28 cellular contexts compared by ENCODE assay signal in genomic region chr4:77804471-77804870, GRCh38. TPM values are rescaled to one million over a fixed set of nuclear protein-coding genes. Genes with fewer than 3 reads are reported as not detected.
DNase-seq lines count a peak whose midpoint lies in the region; ATAC-seq, FAIRE-seq and TF ChIP-seq lines count a peak whose summit lies in the region.
"Had no signal": no experiment of that assay in that cellular context is flagged by ENCODE, and none has a peak within 500 bp of the region (broad histone marks: within the 10 kb centered on the region; RNA-seq: fewer than 3 reads in every experiment).

No MANE protein-coding gene starts in this region.

- ATAC-seq in CD4-positive, CD25-positive, alpha-beta regulatory T cell (ENCODE audit: low read depth in 2 of 2) = no peak
- ATAC-seq in GM18867 (IDR thresholded peaks at IDR 0.05; ENCODE audit: unreplicated experiment) = no peak
- ATAC-seq: HCT116; pancreas; right cardiac atrium; stimulated activated naive CD8-positive, alpha-beta T cell treated with anti-CD3 and anti-CD28 coated beads, Interleukin-15, amount 100 ng/mL, for 72 hours had no signal

- peak overlapping the region in 2 of 4 donors; percentile 48 to 54 for H3K4me3 Mint-ChIP-seq in CD4-positive, CD25-positive, alpha-beta regulatory T cell
- H3K4me3 Mint-ChIP-seq: activated naive CD4-positive, alpha-beta T cell treated with anti-CD3 and anti-CD28 coated beads, Interleukin-2, amount 10 ng/mL, durations not matched to agents 7 days and 5 days; mesothelial cell of epicardium; nephron progenitor cell had no signal

- peaks cover 53 to 94% (median 75%) of the 10 kb centered on the region in 4 donors for H3K4me1 Mint-ChIP-seq in CD4-positive, CD25-positive, alpha-beta regulatory T cell

- peak; percentile 68 for FAIRE-seq in G401.6 (lab: Jason Lieb, UNC)
- FAIRE-seq: endometrium, pancreas had no signal

- peaks cover 69% of the 10 kb centered on the region for H3K4me1 ChIP-seq in CD4-positive, CD25-positive, alpha-beta regulatory T cell (ENCODE audit: control insufficient read depth, insufficient read depth, low read length, poor library complexity, severe bottlenecking)

- H3K36me3 ChIP-seq in CD4-positive, CD25-positive, alpha-beta regulatory T cell (ENCODE audit: control insufficient read depth, insufficient read depth, low read length) = peaks cover 15% of the 10 kb centered on the region
- H3K36me3 ChIP-seq: brain microvascular endothelial cell, left ventricle myocardium inferior, pancreas, tibial nerve had no signal

- H3K27me3 ChIP-seq in CD4-positive, CD25-positive, alpha-beta regulatory T cell (ENCODE audit: control insufficient read depth, insufficient read depth, low read length) = no peaks in the 10 kb centered on the region
- H3K27me3 ChIP-seq: brain microvascular endothelial cell, pancreas, tibial nerve had no signal

- H3K36me3 Mint-ChIP-seq in CD4-positive, CD25-positive, alpha-beta regulatory T cell = peaks cover 7% of the 10 kb centered on the region
- H3K36me3 Mint-ChIP-seq: mesothelial cell of epicardium had no signal

- H3K27ac Mint-ChIP-seq in CD4-positive, CD25-positive, alpha-beta regulatory T cell = peak overlapping the region in 1 of 3 donors; percentile 38
- H3K27ac Mint-ChIP-seq: activated naive CD4-positive, alpha-beta T cell treated with anti-CD3 and anti-CD28 coated beads, Interleukin-2, amount 10 ng/mL, durations not matched to agents 7 days and 5 days; mesothelial cell of epicardium; nephron progenitor cell had no signal

- peak overlapping the region; percentile 37 for H3K27ac ChIP-seq in CD4-positive, CD25-positive, alpha-beta regulatory T cell (ENCODE audit: insufficient read depth, low read length, poor library complexity, severe bottlenecking)
- H3K27ac ChIP-seq: brain microvascular endothelial cell, C4-2B, left ventricle myocardium inferior, pancreas, tibial nerve had no signal

- peak overlapping the region; percentile 49 for H3K4me3 ChIP-seq in CD4-positive, CD25-positive, alpha-beta regulatory T cell (ENCODE audit: low read depth, low read length)
- H3K4me3 ChIP-seq in fibroblast of pulmonary artery (replicated peaks; ENCODE audit: low read depth, low read length) = no peak overlapping the region
- H3K4me3 ChIP-seq: left ventricle myocardium inferior, pancreas, tibial nerve had no signal

- no peaks in the 10 kb centered on the region for H3K9me3 ChIP-seq in CD4-positive, CD25-positive, alpha-beta regulatory T cell (ENCODE audit: control insufficient read depth in 2 of 2, low read length in 2 of 2)
- H3K9me3 ChIP-seq: left ventricle myocardium inferior, pancreas, tibial nerve had no signal

- no peaks in the 10 kb centered on the region for H3K27me3 Mint-ChIP-seq in CD4-positive, CD25-positive, alpha-beta regulatory T cell
- H3K27me3 Mint-ChIP-seq: activated naive CD4-positive, alpha-beta T cell treated with anti-CD3 and anti-CD28 coated beads, Interleukin-2, amount 10 ng/mL, durations not matched to agents 7 days and 5 days; stimulated activated naive CD8-positive, alpha-beta T cell treated with anti-CD3 and anti-CD28 coated beads, Interleukin-15, amount 100 ng/mL, for 72 hours had no signal

- no peak for TF ChIP-seq CTCF in fibroblast of pulmonary artery (IDR thresholded peaks at IDR 0.05; ENCODE audit: low read length, missing control alignments)

- no peak for DNase-seq in CD4-positive, CD25-positive, alpha-beta regulatory T cell
- peak; percentile 16 for DNase-seq in astrocyte of the hippocampus (ENCODE audit: low read depth, low spot score)
- DNase-seq in fibroblast of pulmonary artery (ENCODE audit: low read depth) = peak; percentile 13
- DNase-seq in NOMO-1 (lab: John Stamatoyannopoulos, UW; ENCODE audit: unreplicated experiment in 2 of 2) = no peak
- no peak for DNase-seq in SHP77 (lab: John Stamatoyannopoulos, UW)
- DNase-seq in activated naive CD4-positive, alpha-beta T cell (lab: John Stamatoyannopoulos, UW) = no peak
- DNase-seq: activated CD4-positive, alpha-beta T cell treated with anti-CD3 and anti-CD28 coated beads for 1 hour; activated naive CD4-positive, alpha-beta T cell treated with anti-CD3 and anti-CD28 coated beads, Interleukin-2, amount 10 ng/mL, durations not matched to agents 7 days and 5 days; brain microvascular endothelial cell; cortex of kidney; foreskin melanocyte; hippocampal formation; Kasumi-1; left ventricle myocardium inferior; NCI-H1048; NCI-H1694 treated with DMSO at 0.1 percent for 48 hours; NCI-H524 treated with DMSO at 0.1 percent for 48 hours; nephron progenitor cell; pancreas; right cardiac atrium; stimulated activated naive CD8-positive, alpha-beta T cell treated with anti-CD3 and anti-CD28 coated beads, Interleukin-15, amount 100 ng/mL, for 72 hours had no signal

- no peaks in the 10 kb centered on the region for H3K9me3 Mint-ChIP-seq in CD4-positive, CD25-positive, alpha-beta regulatory T cell
- H3K9me3 Mint-ChIP-seq: activated naive CD4-positive, alpha-beta T cell treated with anti-CD3 and anti-CD28 coated beads, Interleukin-2, amount 10 ng/mL, durations not matched to agents 7 days and 5 days; mesothelial cell of epicardium; nephron progenitor cell; stimulated activated naive CD8-positive, alpha-beta T cell treated with anti-CD3 and anti-CD28 coated beads, Interleukin-15, amount 100 ng/mL, for 72 hours had no signal

RNA-seq across cellular contexts. Expression of gene CNOT6L, which starts 14.7 kb away (rescaled TPM):
- total RNA-seq in CD4-positive, CD25-positive, alpha-beta regulatory T cell = 237 TPM
- 10 to 100 TPM; 44.1 to 55.5 (median 51.2) TPM for polyA plus RNA-seq in CD4-positive, CD25-positive, alpha-beta regulatory T cell

RNA-seq across cellular contexts. Expression of gene MRPL1, which starts 58.2 kb away (rescaled TPM):
- total RNA-seq in CD4-positive, CD25-positive, alpha-beta regulatory T cell = 31.3 TPM
- polyA plus RNA-seq in CD4-positive, CD25-positive, alpha-beta regulatory T cell = 10 to 100 TPM; 32.0 to 36.8 (median 33.7) TPM

Comparison
In these comparisons a context has a peak if more than half of its experiments do, and no peak if none do; other contexts are left out.
1. DNase-seq: peak in astrocyte of the hippocampus (single experiment) and fibroblast of pulmonary artery (single experiment); none in CD4-positive, CD25-positive, alpha-beta regulatory T cell (0 of 3), NOMO-1 (0 of 2), SHP77 (0 of 2) and activated naive CD4-positive, alpha-beta T cell (0 of 4).